14 cellular contexts compared by ENCODE assay signal in the genomic region with DNA sequence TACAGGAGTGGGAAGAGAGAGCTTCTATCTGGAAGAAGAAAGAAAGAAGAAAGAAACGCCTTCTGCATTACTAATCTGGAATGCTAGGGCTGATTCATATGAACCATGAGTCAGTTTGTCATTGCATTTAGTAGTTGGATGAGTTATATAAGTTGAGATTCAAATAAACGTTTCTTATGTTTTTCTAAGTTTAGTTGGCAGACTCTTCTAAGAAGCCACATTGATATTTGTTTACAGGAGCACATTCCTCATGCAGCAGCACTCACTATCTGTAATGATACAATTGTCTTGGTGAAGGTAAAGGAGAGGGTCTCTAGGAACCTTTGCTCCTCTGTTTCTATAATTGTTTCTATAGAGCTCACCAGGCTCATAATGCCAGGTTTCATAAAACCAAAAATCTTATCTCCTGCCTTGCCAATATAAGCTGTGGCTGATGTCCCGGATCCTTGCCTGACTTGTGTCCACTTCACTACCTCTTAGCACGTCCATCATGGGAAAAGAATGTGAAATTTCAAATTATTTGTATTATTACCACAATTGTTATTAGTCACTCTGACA. TPM values are rescaled to one million over a fixed set of nuclear protein-coding genes. Genes with fewer than 3 reads are reported as not detected.
DNase-seq lines count a peak whose midpoint lies in the region; ATAC-seq and TF ChIP-seq lines count a peak whose summit lies in the region.
"Had no signal": no experiment of that assay in that cellular context is flagged by ENCODE, and none has a peak within 500 bp of the region (broad histone marks: within the 10 kb centered on the region; RNA-seq: fewer than 3 reads in every experiment).

No MANE protein-coding gene starts in this region.

- H3K27ac Mint-ChIP-seq in activated CD8-positive, alpha-beta T cell treated with anti-CD3 and anti-CD28 coated beads for 36 hours = peak overlapping the region; percentile 66
- H3K27ac Mint-ChIP-seq in activated CD8-positive, alpha-beta T cell treated with anti-CD3 and anti-CD28 coated beads, Interleukin-2, amount 10 ng/mL, durations not matched to agents 7 days and 5 days = no peak overlapping the region
- H3K27ac Mint-ChIP-seq: B cell had no signal

- peaks cover 8% of the 10 kb centered on the region for H3K36me3 Mint-ChIP-seq in activated CD8-positive, alpha-beta T cell treated with anti-CD3 and anti-CD28 coated beads for 36 hours (ENCODE audit: low read depth)
- H3K36me3 Mint-ChIP-seq in activated CD8-positive, alpha-beta T cell treated with anti-CD3 and anti-CD28 coated beads, Interleukin-2, amount 10 ng/mL, durations not matched to agents 7 days and 5 days (ENCODE audit: low read depth) = peaks cover 9% of the 10 kb centered on the region

- peak; percentile 81 for ATAC-seq in activated CD8-positive, alpha-beta T cell treated with anti-CD3 and anti-CD28 coated beads for 36 hours
- ATAC-seq in activated CD8-positive, alpha-beta T cell treated with anti-CD3 and anti-CD28 coated beads, Interleukin-2, amount 10 ng/mL, durations not matched to agents 7 days and 5 days = no peak
- peak; percentile 73 for ATAC-seq in stimulated activated naive CD8-positive, alpha-beta T cell treated with anti-CD3 and anti-CD28 coated beads, Interleukin-15, Interleukin-2, amounts not matched to agents 100 U/mL and 50 U/mL, for 24 hours
- ATAC-seq in GM18517 (IDR thresholded peaks at IDR 0.05; ENCODE audit: unreplicated experiment) = no peak

- H3K4me1 Mint-ChIP-seq in activated CD8-positive, alpha-beta T cell treated with anti-CD3 and anti-CD28 coated beads for 36 hours (ENCODE audit: low read depth) = peaks cover 25% of the 10 kb centered on the region
- H3K4me1 Mint-ChIP-seq in activated CD8-positive, alpha-beta T cell treated with anti-CD3 and anti-CD28 coated beads, Interleukin-2, amount 10 ng/mL, durations not matched to agents 7 days and 5 days (ENCODE audit: low read depth) = peaks cover 25% of the 10 kb centered on the region
- H3K4me1 Mint-ChIP-seq: B cell had no signal

- peak; percentile 40 for TF ChIP-seq CTCF in activated CD8-positive, alpha-beta T cell treated with anti-CD3 and anti-CD28 coated beads for 36 hours (IDR thresholded peaks at IDR 0.05)
- TF ChIP-seq CTCF in fibroblast of pulmonary artery (IDR thresholded peaks at IDR 0.05; ENCODE audit: low read length, missing control alignments) (no peak), A673 (conservative IDR thresholded peaks at IDR 0.05; ENCODE audit: low read depth, low read length) (no peak)

- no peak overlapping the region for H3K4me3 ChIP-seq in fibroblast of pulmonary artery (replicated peaks; ENCODE audit: low read depth, low read length)
- H3K4me3 ChIP-seq in A673 (ENCODE audit: low read depth, low read length, poor library complexity, severe bottlenecking) = no peak overlapping the region
- H3K4me3 ChIP-seq: cardiac muscle cell, HAP-1, skin epidermis had no signal

- H3K27me3 Mint-ChIP-seq in activated CD8-positive, alpha-beta T cell treated with anti-CD3 and anti-CD28 coated beads for 36 hours = peaks cover 3% of the 10 kb centered on the region
- no peaks in the 10 kb centered on the region for H3K27me3 Mint-ChIP-seq in activated CD8-positive, alpha-beta T cell treated with anti-CD3 and anti-CD28 coated beads, Interleukin-2, amount 10 ng/mL, durations not matched to agents 7 days and 5 days (ENCODE audit: low read depth)
- H3K27me3 Mint-ChIP-seq: B cell had no signal

- DNase-seq in activated CD8-positive, alpha-beta T cell treated with anti-CD3 and anti-CD28 coated beads for 36 hours = no peak
- DNase-seq in activated CD8-positive, alpha-beta T cell treated with anti-CD3 and anti-CD28 coated beads, Interleukin-2, amount 10 ng/mL, durations not matched to agents 7 days and 5 days = no peak
- DNase-seq in SW 1271 (lab: John Stamatoyannopoulos, UW) = peak; percentile 56 to 88
- peak; percentile 90 for DNase-seq in fibroblast of pulmonary artery (ENCODE audit: low read depth)
- DNase-seq in stimulated activated naive CD8-positive, alpha-beta T cell treated with anti-CD3 and anti-CD28 coated beads, Interleukin-15, Interleukin-2, amounts not matched to agents 100 U/mL and 50 U/mL, for 24 hours = no peak
- no peak for DNase-seq in A673 (ENCODE audit: low spot score)
- no peak for DNase-seq in ureter (ENCODE audit: low spot score)
- DNase-seq: left cardiac atrium, NCI-H510A treated with DMSO at 0.1 percent for 48 hours had no signal

- H3K36me3 ChIP-seq in A673 (ENCODE audit: insufficient read depth, low read length, poor library complexity, severe bottlenecking) = no peaks in the 10 kb centered on the region
- H3K36me3 ChIP-seq: cardiac muscle cell, HAP-1 had no signal

- no peaks in the 10 kb centered on the region for H3K9me3 ChIP-seq in A673 (ENCODE audit: low read depth, low read length, poor library complexity, severe bottlenecking)
- H3K9me3 ChIP-seq: HAP-1 had no signal

- POLR2A ChIA-PET in activated CD8-positive, alpha-beta T cell treated with anti-CD3 and anti-CD28 coated beads for 36 hours (lab: Charles Lee) = interaction anchor here (0.7 to 2.0 kb wide), 4 partner anchors 9 to 1115 kb away, joined by 3 to 21 read pairs (median 6); a partner anchor contains a TSS
- POLR2A ChIA-PET in activated CD8-positive, alpha-beta T cell treated with anti-CD3 and anti-CD28 coated beads, Interleukin-2, amount 10 ng/mL, durations not matched to agents 7 days and 5 days (lab: Charles Lee) = interaction anchor here (1.2 to 1.3 kb wide), 2 partner anchors 10 to 255 kb away, joined by 3 to 4 read pairs; a partner anchor contains a TSS
- POLR2A ChIA-PET in A673 (lab: Charles Lee; ENCODE audit: low non-redundant PET) = no interaction called here

- CTCF ChIA-PET in activated CD8-positive, alpha-beta T cell treated with anti-CD3 and anti-CD28 coated beads for 36 hours (lab: Charles Lee) = interaction anchor here (1.0 to 3.4 kb wide), 10 partner anchors 9 to 162 kb away, joined by 3 to 26 read pairs (median 3); no protein-coding TSS in a partner anchor
- CTCF ChIA-PET in activated CD8-positive, alpha-beta T cell treated with anti-CD3 and anti-CD28 coated beads, Interleukin-2, amount 10 ng/mL, durations not matched to agents 7 days and 5 days (lab: Charles Lee) = interaction anchor here (0.9 to 4.2 kb wide), 6 partner anchors 10 to 195 kb away, joined by 3 to 51 read pairs (median 7); no protein-coding TSS in a partner anchor
- CTCF ChIA-PET in A673 (lab: Charles Lee) = no interaction called here

- no TSS peak for BruUV-seq in A673 (replicated peaks; lab: Mats Ljungman, UMichigan)

- no peaks in the 10 kb centered on the region for H3K27me3 ChIP-seq in A673 (replicated peaks; ENCODE audit: insufficient read depth, low read depth, low read length, poor library complexity)
- H3K27me3 ChIP-seq: cardiac muscle cell had no signal

- peaks cover 7% of the 10 kb centered on the region for H3K9me3 Mint-ChIP-seq in activated CD8-positive, alpha-beta T cell treated with anti-CD3 and anti-CD28 coated beads for 36 hours
- H3K9me3 Mint-ChIP-seq in activated CD8-positive, alpha-beta T cell treated with anti-CD3 and anti-CD28 coated beads, Interleukin-2, amount 10 ng/mL, durations not matched to agents 7 days and 5 days (ENCODE audit: insufficient read depth) = no peaks in the 10 kb centered on the region

- no peaks in the 10 kb centered on the region for H3K4me1 ChIP-seq in A673 (ENCODE audit: insufficient read depth, low read length, poor library complexity, severe bottlenecking)
- H3K4me1 ChIP-seq: HAP-1 had no signal

- no peak overlapping the region for H3K27ac ChIP-seq in A673 (ENCODE audit: low read depth, low read length, poor library complexity, severe bottlenecking)
- H3K27ac ChIP-seq: cardiac muscle cell had no signal

- H3K4me3 Mint-ChIP-seq in activated CD8-positive, alpha-beta T cell treated with anti-CD3 and anti-CD28 coated beads for 36 hours = no peak overlapping the region
- no peak overlapping the region for H3K4me3 Mint-ChIP-seq in activated CD8-positive, alpha-beta T cell treated with anti-CD3 and anti-CD28 coated beads, Interleukin-2, amount 10 ng/mL, durations not matched to agents 7 days and 5 days
- H3K4me3 Mint-ChIP-seq: B cell had no signal

- intact Hi-C loops in activated CD8-positive, alpha-beta T cell treated with anti-CD3 and anti-CD28 coated beads for 36 hours (cut with micrococcal nuclease) = no loop called here
- intact Hi-C loops in A673 (cut with micrococcal nuclease; ENCODE audit: unreplicated experiment) = no loop called here

RNA-seq across cellular contexts. Expression of a gene that starts 39.5 kb away (rescaled TPM):
- 10 to 100 TPM; 55.8 to 58.7 TPM for total RNA-seq in activated CD8-positive, alpha-beta T cell treated with anti-CD3 and anti-CD28 coated beads for 36 hours
- total RNA-seq in activated CD8-positive, alpha-beta T cell treated with anti-CD3 and anti-CD28 coated beads, Interleukin-2, amount 10 ng/mL, durations not matched to agents 7 days and 5 days = 10 to 100 TPM; 63.6 to 67.4 TPM
- total RNA-seq in A673 (2021) (not detected in 2 replicates), ureter (24.1 TPM)

Comparison
In these comparisons a context has a peak if more than half of its experiments do, and no peak if none do; other contexts are left out.
1. ATAC-seq: peak in activated CD8-positive, alpha-beta T cell treated with anti-CD3 and anti-CD28 coated beads for 36 hours (single experiment) and stimulated activated naive CD8-positive, alpha-beta T cell treated with anti-CD3 and anti-CD28 coated beads, Interleukin-15, Interleukin-2, amounts not matched to agents 100 U/mL and 50 U/mL, for 24 hours (single experiment); none in activated CD8-positive, alpha-beta T cell treated with anti-CD3 and anti-CD28 coated beads, Interleukin-2, amount 10 ng/mL, durations not matched to agents 7 days and 5 days (single experiment) and GM18517 (single experiment).
2. DNase-seq: peak in SW 1271 (2 of 2) and fibroblast of pulmonary artery (single experiment); none in activated CD8-positive, alpha-beta T cell treated with anti-CD3 and anti-CD28 coated beads for 36 hours (single experiment), activated CD8-positive, alpha-beta T cell treated with anti-CD3 and anti-CD28 coated beads, Interleukin-2, amount 10 ng/mL, durations not matched to agents 7 days and 5 days (single experiment), stimulated activated naive CD8-positive, alpha-beta T cell treated with anti-CD3 and anti-CD28 coated beads, Interleukin-15, Interleukin-2, amounts not matched to agents 100 U/mL and 50 U/mL, for 24 hours (single experiment), A673 (single experiment) and ureter (single experiment).
3. RNA of a gene that starts 39.5 kb away (total RNA-seq): 63.6 to 67.4 TPM in activated CD8-positive, alpha-beta T cell treated with anti-CD3 and anti-CD28 coated beads, Interleukin-2, amount 10 ng/mL, durations not matched to agents 7 days and 5 days, 55.8 to 58.7 TPM in activated CD8-positive, alpha-beta T cell treated with anti-CD3 and anti-CD28 coated beads for 36 hours and 24.1 TPM in ureter (single experiment); not detected in A673; every median in the first group is over 10 times any median in the second.